ENCODE assay signal across 8 cellular contexts in genomic region chr2:237687666-237688065, GRCh38.
A peak's percentile ranks its signal among the peaks of the same experiment; 100 is the strongest.
DNase-seq lines count a peak whose midpoint lies in the region; ATAC-seq lines count a peak whose summit lies in the region.

No MANE protein-coding gene starts in this region.

- peak overlapping the region; percentile 88 for H3K27ac Mint-ChIP-seq in activated naive CD8-positive, alpha-beta T cell treated with anti-CD3 and anti-CD28 coated beads, Interleukin-2, amount 50 U/mL, for 24 hours
- H3K27ac Mint-ChIP-seq in immature natural killer cell, result peak overlapping the region; percentile 98 to 100 (median 100)

- H3K4me1 Mint-ChIP-seq in activated naive CD8-positive, alpha-beta T cell treated with anti-CD3 and anti-CD28 coated beads, Interleukin-2, amount 50 U/mL, for 24 hours, result peaks cover 52% of the 10 kb centered on the region
- H3K4me1 Mint-ChIP-seq in immature natural killer cell, result peaks cover 67 to 70% of the 10 kb centered on the region in 2 donors

- H3K4me3 Mint-ChIP-seq in activated naive CD8-positive, alpha-beta T cell treated with anti-CD3 and anti-CD28 coated beads, Interleukin-2, amount 50 U/mL, for 24 hours, result peak overlapping the region; percentile 7
- H3K4me3 Mint-ChIP-seq in immature natural killer cell, result peak overlapping the region; percentile 76 to 91 (median 86)

- no peaks in the 10 kb centered on the region for H3K27me3 Mint-ChIP-seq in activated naive CD8-positive, alpha-beta T cell treated with anti-CD3 and anti-CD28 coated beads, Interleukin-2, amount 50 U/mL, for 24 hours
- H3K27me3 Mint-ChIP-seq in immature natural killer cell (ENCODE audit: low read depth in 3 of 3), result peaks cover 7 to 10% (median 9%) of the 10 kb centered on the region in 3 donors

- H3K9me3 Mint-ChIP-seq in activated naive CD8-positive, alpha-beta T cell treated with anti-CD3 and anti-CD28 coated beads, Interleukin-2, amount 50 U/mL, for 24 hours, result no peaks in the 10 kb centered on the region
- H3K9me3 Mint-ChIP-seq in immature natural killer cell, result no peaks in the 10 kb centered on the region

- peak; percentile 33 for ATAC-seq in HG03108 (IDR thresholded peaks at IDR 0.05; ENCODE audit: unreplicated experiment)
- peak; percentile 89 for ATAC-seq in activated naive CD8-positive, alpha-beta T cell treated with anti-CD3 and anti-CD28 coated beads, Interleukin-2, amount 50 U/mL, for 24 hours

- peak; percentile 82 for DNase-seq in GF-D8 (lab: John Stamatoyannopoulos, UW)
- DNase-seq in SKM-1 treated with dmso at 0.1 percent for 144 hours (lab: John Stamatoyannopoulos, UW; ENCODE audit: unreplicated experiment), result peak; percentile 95
- peak; percentile 78 for DNase-seq in activated naive CD8-positive, alpha-beta T cell treated with anti-CD3 and anti-CD28 coated beads, Interleukin-2, amount 50 U/mL, for 24 hours
- DNase-seq in immature natural killer cell, result peak; percentile 92 to 95 (median 94)
- DNase-seq in stimulated activated CD4-positive, alpha-beta T cell treated with anti-CD3 and anti-CD28 coated beads, Interleukin-2, amount 100 ng/mL, for 4 hours (ENCODE audit: low read depth), result peak; percentile 70
- no peak for DNase-seq in DMS53 (lab: John Stamatoyannopoulos, UW)
- no peak for DNase-seq in NCI-H2107 treated with DMSO at 0.1 percent for 48 hours (lab: John Stamatoyannopoulos, UW; ENCODE audit: unreplicated experiment)

- no peaks in the 10 kb centered on the region for H3K36me3 Mint-ChIP-seq in activated naive CD8-positive, alpha-beta T cell treated with anti-CD3 and anti-CD28 coated beads, Interleukin-2, amount 50 U/mL, for 24 hours (ENCODE audit: low read depth)
- H3K36me3 Mint-ChIP-seq in immature natural killer cell, result no peaks in the 10 kb centered on the region

Comparison
In these comparisons a context has a peak if more than half of its experiments do, and no peak if none do; other contexts are left out.
1. DNase-seq: peak in GF-D8 (single experiment), SKM-1 treated with dmso at 0.1 percent for 144 hours (single experiment), activated naive CD8-positive, alpha-beta T cell treated with anti-CD3 and anti-CD28 coated beads, Interleukin-2, amount 50 U/mL, for 24 hours (single experiment), immature natural killer cell (3 of 3) and stimulated activated CD4-positive, alpha-beta T cell treated with anti-CD3 and anti-CD28 coated beads, Interleukin-2, amount 100 ng/mL, for 4 hours (single experiment); none in DMS53 (single experiment) and NCI-H2107 treated with DMSO at 0.1 percent for 48 hours (single experiment).